1 cellular context compared by ENCODE assay signal in genomic region chr12:9753042-9753820, GRCh38.
TF ChIP-seq lines count a peak whose summit lies in the region.

No MANE protein-coding gene starts in this region.

TF ChIP-seq in endothelial cell of umbilical vein, 7 proteins besides CTCF, POLR2A, EP300 and RAD21:
- TF ChIP-seq EZH2 (IDR thresholded peaks at IDR 0.05; ENCODE audit: borderline replicate concordance, low read depth, low read length, severe bottlenecking), result no peak
- TF ChIP-seq JUN (IDR thresholded peaks at IDR 0.05; ENCODE audit: borderline replicate concordance, insufficient read depth, insufficient read length, low read depth), result no peak
- no peak for TF ChIP-seq MYC (IDR thresholded peaks at IDR 0.05; ENCODE audit: low read depth, low read length)
- TF ChIP-seq MAX (IDR thresholded peaks at IDR 0.05; ENCODE audit: insufficient read depth, insufficient read length), result no peak
- no peak for TF ChIP-seq GATA2 (IDR thresholded peaks at IDR 0.05; ENCODE audit: insufficient read depth, insufficient read length, low read depth, low read length)
- TF ChIP-seq FOS (IDR thresholded peaks at IDR 0.05; ENCODE audit: borderline replicate concordance, insufficient read depth, low read length), result no peak
- no peak for TF ChIP-seq POLR2AphosphoS5 (IDR thresholded peaks at IDR 0.05; ENCODE audit: insufficient read depth, low read depth, low read length)
TF ChIP-seq in endothelial cell of umbilical vein: peak in this region for 0.
